ENCODE assay signal across 9 cellular contexts in genomic region chr5:133247881-133248642, GRCh38.
A peak's percentile ranks its signal among the peaks of the same experiment; 100 is the strongest.
DNase-seq lines count a peak whose midpoint lies in the region; ATAC-seq, FAIRE-seq and TF ChIP-seq lines count a peak whose summit lies in the region.
"Had no signal": no experiment of that assay in that cellular context is flagged by ENCODE, and none has a peak within 500 bp of the region (broad histone marks: within the 10 kb centered on the region; RNA-seq: fewer than 3 reads in every experiment).

No MANE protein-coding gene starts in this region.

- peak overlapping the region; percentile 36 for H2AFZ ChIP-seq in IMR-90 (replicated peaks; ENCODE audit: low read length, poor library complexity)
- no peak overlapping the region for H2AFZ ChIP-seq in astrocyte (ENCODE audit: low read depth, low read length)

- no peak overlapping the region for H3K4ac ChIP-seq in IMR-90 (ENCODE audit: low read depth, low read length)

- no peak overlapping the region for H3K14ac ChIP-seq in IMR-90 (replicated peaks; ENCODE audit: low read depth, low read length)

- H3K27me3 Mint-ChIP-seq in astrocyte (ENCODE audit: low read depth, unreplicated experiment): peaks cover 25% of the 10 kb centered on the region
- H3K27me3 Mint-ChIP-seq: dendritic cell treated with granulocyte-macrophage colony-stimulating factor and Interleukin-4, amounts not matched to agents 40 ng/mL and 50 ng/mL, for 4 days had no signal

- peak; percentile 62 for ATAC-seq in IMR-90 (ENCODE audit: low read depth)
- no peak for ATAC-seq in GM18909 (IDR thresholded peaks at IDR 0.05; ENCODE audit: poor library complexity, unreplicated experiment)
- no peak for ATAC-seq in GM18520 (IDR thresholded peaks at IDR 0.05; ENCODE audit: unreplicated experiment)

- FAIRE-seq in astrocyte (lab: Jason Lieb, UNC): no peak

- H3K23ac ChIP-seq in IMR-90 (ENCODE audit: low read depth, low read length): no peak overlapping the region

- H3K4me1 ChIP-seq in IMR-90 (ENCODE audit: control insufficient read depth, insufficient read depth, low read length) (peaks cover 15% of the 10 kb centered on the region; the same call in 1 of the 2 replicates), astrocyte (ENCODE audit: insufficient read depth, low read length) (peaks cover 27% of the 10 kb centered on the region), liver (ENCODE audit: control insufficient read depth in 4 of 4, insufficient read depth in 4 of 4, low read length in 3 of 4) (no peaks in the 10 kb centered on the region)

- DNase-seq in BJ (ENCODE audit: low read depth): no peak
- peak; percentile 49 for DNase-seq in IMR-90
- no peak for DNase-seq in astrocyte (ENCODE audit: low read depth)
- DNase-seq in activated T-cell treated with anti-CD3 and anti-CD28 coated beads for 4 hours: no peak
- no peak for DNase-seq in DMS153 (lab: John Stamatoyannopoulos, UW)

- no peaks in the 10 kb centered on the region for H4K20me1 ChIP-seq in IMR-90 (ENCODE audit: insufficient read depth, low read length)
- H4K20me1 ChIP-seq in astrocyte (ENCODE audit: insufficient read depth, low read length): no peaks in the 10 kb centered on the region

- no peak overlapping the region for H3K27ac Mint-ChIP-seq in astrocyte (ENCODE audit: unreplicated experiment)
- H3K27ac Mint-ChIP-seq: dendritic cell treated with granulocyte-macrophage colony-stimulating factor and Interleukin-4, amounts not matched to agents 40 ng/mL and 50 ng/mL, for 4 days had no signal

- no peak overlapping the region for H3K18ac ChIP-seq in IMR-90 (ENCODE audit: low read depth, low read length)

- BruUV-seq in IMR-90 (replicated peaks; lab: Mats Ljungman, UMichigan): no TSS peak

- no peaks in the 10 kb centered on the region for H3K36me3 ChIP-seq in BJ (ENCODE audit: control insufficient read depth, insufficient read depth, low read length)
- no peaks in the 10 kb centered on the region for H3K36me3 ChIP-seq in IMR-90 (ENCODE audit: control insufficient read depth, insufficient read depth, low read length)
- no peaks in the 10 kb centered on the region for H3K36me3 ChIP-seq in astrocyte (ENCODE audit: insufficient read depth, low read length)
- no peaks in the 10 kb centered on the region for H3K36me3 ChIP-seq in liver (ENCODE audit: control insufficient read depth in 4 of 4, insufficient read depth in 3 of 4, low read depth in 1 of 4, low read length in 3 of 4)

- H2AK9ac ChIP-seq in IMR-90 (replicated peaks; ENCODE audit: low read depth, low read length, poor library complexity): peak overlapping the region; percentile 12

- no peak overlapping the region for H3K9ac ChIP-seq in IMR-90 (ENCODE audit: low read depth, low read length)
- H3K9ac ChIP-seq in astrocyte (ENCODE audit: low read length): no peak overlapping the region
- no peak overlapping the region for H3K9ac ChIP-seq in liver (ENCODE audit: low read depth in 1 of 2, low read length in 2 of 2)

- CTCF ChIA-PET in BJ (lab: Yijun Ruan, JAX): interaction anchor here (0.7 to 1.0 kb wide), 2 partner anchors 8 to 137 kb away, joined by 3 read pairs; no protein-coding TSS in a partner anchor
- CTCF ChIA-PET in IMR-90 (lab: Yijun Ruan, JAX): interaction anchor here (0.8 to 2.0 kb wide), 7 partner anchors 9 to 144 kb away, joined by 3 to 5 read pairs (median 4); no protein-coding TSS in a partner anchor

- H2AK5ac ChIP-seq in IMR-90 (ENCODE audit: low read depth, low read length): no peak overlapping the region

- H3K56ac ChIP-seq in IMR-90 (ENCODE audit: extremely low read depth, insufficient read depth, low read length): no peak overlapping the region

- dilution Hi-C loops in IMR-90 (cut with HindIII; ENCODE audit: low sequenced_read_pairs, unreplicated experiment): no loop called here

- in situ Hi-C loops in IMR-90 (cut with MboI; ENCODE audit: low sequenced_read_pairs): no loop called here

- peaks cover 17% of the 10 kb centered on the region; the same call in 1 of the 2 replicates for H3K9me1 ChIP-seq in IMR-90 (ENCODE audit: insufficient read depth, low read length)

- H3K9me3 Mint-ChIP-seq in astrocyte (ENCODE audit: unreplicated experiment): peaks cover 1% of the 10 kb centered on the region
- H3K9me3 Mint-ChIP-seq: dendritic cell treated with granulocyte-macrophage colony-stimulating factor and Interleukin-4, amounts not matched to agents 40 ng/mL and 50 ng/mL, for 4 days had no signal

- H3K79me2 ChIP-seq in astrocyte (ENCODE audit: insufficient read depth, low read length): no peaks in the 10 kb centered on the region

- TF ChIP-seq RAD21 in IMR-90 (IDR thresholded peaks at IDR 0.05; ENCODE audit: low read length): peak; percentile 57
- TF ChIP-seq RAD21 in liver (IDR thresholded peaks at IDR 0.05): peak; percentile 71 to 81

- no peaks in the 10 kb centered on the region for H3K27me3 ChIP-seq in BJ (ENCODE audit: control insufficient read depth, insufficient read depth, low read length)
- H3K27me3 ChIP-seq in IMR-90 (ENCODE audit: control insufficient read depth, insufficient read depth, low read length): peaks cover 10% of the 10 kb centered on the region
- H3K27me3 ChIP-seq in astrocyte (ENCODE audit: insufficient read depth, low read length): no peaks in the 10 kb centered on the region
- no peaks in the 10 kb centered on the region for H3K27me3 ChIP-seq in liver (ENCODE audit: control insufficient read depth in 4 of 4, insufficient read depth in 4 of 4, low read length in 3 of 4)

- no peak overlapping the region for H2BK15ac ChIP-seq in IMR-90 (ENCODE audit: low read depth, low read length)

- TF ChIP-seq CTCF in BJ (IDR thresholded peaks at IDR 0.05; ENCODE audit: insufficient read depth, low read depth, low read length) (peak; percentile 33; the same call in 1 of the 2 replicates), IMR-90 (conservative IDR thresholded peaks at IDR 0.05; ENCODE audit: low read depth, low read length) (peak; percentile 59), astrocyte (IDR thresholded peaks at IDR 0.05; ENCODE audit: insufficient read depth, low read depth, low read length) (peak; percentile 26), liver (IDR thresholded peaks at IDR 0.05; ENCODE audit: low read depth, low read length, missing input control) (peak; percentile 34)

- POLR2A ChIA-PET in BJ (lab: Charles Lee) (no interaction called here), IMR-90 (lab: Charles Lee; ENCODE audit: unreplicated experiment) (no interaction called here)

- no peak overlapping the region for H4K91ac ChIP-seq in IMR-90 (ENCODE audit: insufficient read depth, low read depth, low read length)

- no peak overlapping the region for H4K8ac ChIP-seq in IMR-90 (ENCODE audit: low read depth in 2 of 2, low read length in 2 of 2)

- no peak overlapping the region for H3K4me2 ChIP-seq in IMR-90 (ENCODE audit: low read depth, low read length)
- H3K4me2 ChIP-seq in astrocyte (ENCODE audit: low read length): no peak overlapping the region

- no peak overlapping the region for H2BK5ac ChIP-seq in IMR-90 (ENCODE audit: low read depth, low read length, poor library complexity, severe bottlenecking)

- WGBS in IMR-90 (ENCODE audit: extremely low coverage in 2 of 2, insufficient read length in 1 of 2), 2 experiments: 100% methylated on average over 3 of the region's 6 CpGs; no CpG with 5 or more reads in 1 of the 2 experiments
- 87% methylated on average over 6 of the region's 6 CpGs for WGBS in liver

- no peak overlapping the region for H3K4me3 Mint-ChIP-seq in astrocyte (ENCODE audit: unreplicated experiment)
- H3K4me3 Mint-ChIP-seq: dendritic cell treated with granulocyte-macrophage colony-stimulating factor and Interleukin-4, amounts not matched to agents 40 ng/mL and 50 ng/mL, for 4 days had no signal

- intact Hi-C loops in IMR-90 (cut with micrococcal nuclease): loop anchor here (1.0 kb wide), 1 partner anchor 137 kb away; no protein-coding TSS in a partner anchor

- no peak overlapping the region for H4K5ac ChIP-seq in IMR-90 (ENCODE audit: low read depth, low read length)

- no peak overlapping the region for H2BK120ac ChIP-seq in IMR-90 (ENCODE audit: low read depth, low read length)

- H3K36me3 Mint-ChIP-seq in astrocyte (ENCODE audit: low read depth, unreplicated experiment): no peaks in the 10 kb centered on the region

- H3K27ac ChIP-seq in IMR-90 (ENCODE audit: insufficient read depth, low read length) (no peak overlapping the region), astrocyte (ENCODE audit: low read depth, low read length) (no peak overlapping the region), liver (ENCODE audit: low read depth in 1 of 2, low read length in 2 of 2) (no peak overlapping the region)

- H3K79me1 ChIP-seq in IMR-90 (ENCODE audit: low read depth in 1 of 2, low read length in 2 of 2): no peaks in the 10 kb centered on the region

- H3K9me3 ChIP-seq in IMR-90 (ENCODE audit: control insufficient read depth, insufficient read depth, low read length) (no peaks in the 10 kb centered on the region), astrocyte (ENCODE audit: insufficient read depth, low read depth, low read length) (no peaks in the 10 kb centered on the region), liver (ENCODE audit: control insufficient read depth in 4 of 4, low read length in 3 of 4) (no peaks in the 10 kb centered on the region)

- TF ChIP-seq POLR2A in IMR-90 (IDR thresholded peaks at IDR 0.05; ENCODE audit: low read depth, low read length): no peak

- H3K4me1 Mint-ChIP-seq in astrocyte (ENCODE audit: low read depth, unreplicated experiment): peaks cover 22% of the 10 kb centered on the region

- H3K4me3 ChIP-seq in BJ (ENCODE audit: low read depth, low read length): no peak overlapping the region
- no peak overlapping the region for H3K4me3 ChIP-seq in IMR-90 (ENCODE audit: insufficient read depth, low read depth, low read length)
- no peak overlapping the region for H3K4me3 ChIP-seq in astrocyte (ENCODE audit: insufficient read depth, low read depth, low read length)
- H3K4me3 ChIP-seq in liver (ENCODE audit: low read depth in 1 of 3, low read length in 3 of 3): no peak overlapping the region

- no peak overlapping the region for H2BK20ac ChIP-seq in IMR-90 (ENCODE audit: low read depth, low read length)

TF ChIP-seq in IMR-90, 13 proteins besides CTCF, POLR2A, EP300 and RAD21 (continues in another document):
- peak; percentile 43 for TF ChIP-seq SMC3 (IDR thresholded peaks at IDR 0.05; ENCODE audit: low read depth, low read length)

TF ChIP-seq in liver, 16 proteins besides CTCF, POLR2A, EP300 and RAD21:
- TF ChIP-seq SP1 (IDR thresholded peaks at IDR 0.05): no peak
- TF ChIP-seq, protein P1, sequence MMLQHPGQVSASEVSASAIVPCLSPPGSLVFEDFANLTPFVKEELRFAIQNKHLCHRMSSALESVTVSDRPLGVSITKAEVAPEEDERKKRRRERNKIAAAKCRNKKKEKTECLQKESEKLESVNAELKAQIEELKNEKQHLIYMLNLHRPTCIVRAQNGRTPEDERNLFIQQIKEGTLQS (IDR thresholded peaks at IDR 0.05): no peak
- no peak for TF ChIP-seq GABPA (IDR thresholded peaks at IDR 0.05 in 1 of 2, conservative IDR thresholded peaks at IDR 0.05 in 1 of 2)
- TF ChIP-seq EGR1 (IDR thresholded peaks at IDR 0.05; ENCODE audit: low read depth in 2 of 2): no peak
- TF ChIP-seq HNF4A (conservative IDR thresholded peaks at IDR 0.05): no peak
